In the genomic region with DNA sequence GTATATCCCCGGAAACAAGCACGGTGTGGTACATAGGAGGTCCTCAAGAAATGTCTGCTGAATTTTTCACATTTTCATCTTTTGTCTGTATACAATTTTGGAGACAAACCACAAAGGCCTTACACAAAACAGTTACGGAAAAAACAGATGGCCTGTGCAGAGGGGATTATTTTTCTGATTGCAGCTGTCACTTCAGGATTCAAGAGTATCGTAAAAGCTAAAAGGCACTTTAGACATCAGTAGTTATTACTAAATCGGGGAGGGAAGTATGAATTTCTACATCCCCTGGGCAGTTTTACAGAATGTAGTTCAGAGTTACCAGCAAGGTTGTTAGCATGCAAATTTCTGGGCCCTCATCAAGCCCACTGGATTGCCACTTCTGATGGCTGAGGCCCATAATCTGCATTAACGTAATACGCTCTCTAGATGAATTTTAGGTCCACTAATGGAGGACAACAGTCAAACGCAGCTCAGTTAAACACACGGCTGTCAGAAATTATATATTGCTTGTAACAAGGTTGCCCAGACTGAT, we compare ENCODE assay signal across 9 cellular contexts. TPM values are rescaled to one million over a fixed set of nuclear protein-coding genes. Genes with fewer than 3 reads are reported as not detected.
DNase-seq lines count a peak whose midpoint lies in the region; ATAC-seq and TF ChIP-seq lines count a peak whose summit lies in the region.
"Had no signal": no experiment of that assay in that cellular context is flagged by ENCODE, and none has a peak within 500 bp of the region (broad histone marks: within the 10 kb centered on the region; RNA-seq: fewer than 3 reads in every experiment).

No MANE protein-coding gene starts in this region.

- H3K9me3 Mint-ChIP-seq in CD4-positive, CD25-positive, alpha-beta regulatory T cell, result no peaks in the 10 kb centered on the region
- H3K9me3 Mint-ChIP-seq in IgD-negative memory B cell (no peaks in the 10 kb centered on the region), brain (no peaks in the 10 kb centered on the region), natural killer cell (no peaks in the 10 kb centered on the region)

- peak overlapping the region; percentile 67 for H3K27ac ChIP-seq in CD4-positive, CD25-positive, alpha-beta regulatory T cell (ENCODE audit: insufficient read depth, low read length, poor library complexity, severe bottlenecking)

- TF ChIP-seq CTCF in brain (conservative IDR thresholded peaks at IDR 0.05), result no peak
- TF ChIP-seq CTCF in natural killer cell (IDR thresholded peaks at IDR 0.05), result no peak

- DNase-seq in CD4-positive, CD25-positive, alpha-beta regulatory T cell, result no peak
- DNase-seq in natural killer cell, result no peak
- DNase-seq in sciatic nerve (ENCODE audit: low spot score), result no peak
- DNase-seq in NCI-H226, result no peak
- no peak for DNase-seq in anterior cingulate cortex (lab: John Stamatoyannopoulos, UW)
- DNase-seq: GOT3 had no signal

- no peaks in the 10 kb centered on the region for H3K27me3 Mint-ChIP-seq in CD4-positive, CD25-positive, alpha-beta regulatory T cell
- no peaks in the 10 kb centered on the region for H3K27me3 Mint-ChIP-seq in IgD-negative memory B cell
- H3K27me3 Mint-ChIP-seq in brain, result peaks cover 5% of the 10 kb centered on the region
- no peaks in the 10 kb centered on the region for H3K27me3 Mint-ChIP-seq in natural killer cell (ENCODE audit: low read depth in 2 of 2)

- ATAC-seq in CD4-positive, CD25-positive, alpha-beta regulatory T cell (ENCODE audit: low read depth in 2 of 2), result no peak
- ATAC-seq in natural killer cell, result no peak
- ATAC-seq in sciatic nerve, result no peak
- no peak for ATAC-seq in activated CD4-positive, CD25-positive, alpha-beta regulatory T cell treated with anti-CD3 and anti-CD28 coated beads, Interleukin-2, amount 50 U/mL, for 24 hours

- peak overlapping the region; percentile 27 to 98 (median 35) for H3K27ac Mint-ChIP-seq in CD4-positive, CD25-positive, alpha-beta regulatory T cell
- H3K27ac Mint-ChIP-seq in IgD-negative memory B cell, result peak overlapping the region; percentile 61 to 96 (median 67)
- H3K27ac Mint-ChIP-seq in brain, result peak overlapping the region in 4 of 5 experiments; percentile 52 to 93 (median 68)
- peak overlapping the region; percentile 74 to 83 for H3K27ac Mint-ChIP-seq in natural killer cell

- H3K36me3 ChIP-seq in CD4-positive, CD25-positive, alpha-beta regulatory T cell (ENCODE audit: control insufficient read depth, insufficient read depth, low read length), result peaks cover 9% of the 10 kb centered on the region

- H3K4me3 Mint-ChIP-seq in CD4-positive, CD25-positive, alpha-beta regulatory T cell, result peak overlapping the region; percentile 90 to 96 (median 94)
- H3K4me3 Mint-ChIP-seq in IgD-negative memory B cell (peak overlapping the region; percentile 81 to 98 (median 94)), brain (peak overlapping the region; percentile 86 to 94 (median 90)), natural killer cell (peak overlapping the region; percentile 47)

- H3K4me1 ChIP-seq in CD4-positive, CD25-positive, alpha-beta regulatory T cell (ENCODE audit: control insufficient read depth, insufficient read depth, low read length, poor library complexity, severe bottlenecking), result peaks cover 32% of the 10 kb centered on the region

- intact Hi-C loops in natural killer cell (cut with micrococcal nuclease) (no loop called here), sciatic nerve (cut with DNase I) (no loop called here)

- H3K36me3 Mint-ChIP-seq in CD4-positive, CD25-positive, alpha-beta regulatory T cell, result peaks cover 12% of the 10 kb centered on the region
- H3K36me3 Mint-ChIP-seq in IgD-negative memory B cell (peaks cover under 1% of the 10 kb centered on the region), brain (peaks cover 8% of the 10 kb centered on the region), natural killer cell (no peaks in the 10 kb centered on the region)

- H3K4me3 ChIP-seq in CD4-positive, CD25-positive, alpha-beta regulatory T cell (ENCODE audit: low read depth, low read length), result peak overlapping the region; percentile 78

- no peaks in the 10 kb centered on the region for H3K9me3 ChIP-seq in CD4-positive, CD25-positive, alpha-beta regulatory T cell (ENCODE audit: control insufficient read depth in 2 of 2, low read length in 2 of 2)

- no peaks in the 10 kb centered on the region for H3K27me3 ChIP-seq in CD4-positive, CD25-positive, alpha-beta regulatory T cell (ENCODE audit: control insufficient read depth, insufficient read depth, low read length)

- H3K4me1 Mint-ChIP-seq in CD4-positive, CD25-positive, alpha-beta regulatory T cell, result peaks cover 29 to 72% (median 53%) of the 10 kb centered on the region in 4 donors
- H3K4me1 Mint-ChIP-seq in IgD-negative memory B cell, result peaks cover 31 to 53% (median 52%) of the 10 kb centered on the region in 3 donors
- H3K4me1 Mint-ChIP-seq in brain, result peaks cover 47% of the 10 kb centered on the region
- peaks cover 26 to 36% of the 10 kb centered on the region in 2 donors for H3K4me1 Mint-ChIP-seq in natural killer cell

RNA-seq across cellular contexts. Expression of gene RIOX2, which starts 1.2 kb away (rescaled TPM):
- 21.8 TPM for total RNA-seq in CD4-positive, CD25-positive, alpha-beta regulatory T cell
- polyA plus RNA-seq in CD4-positive, CD25-positive, alpha-beta regulatory T cell, result 10 to 100 TPM; 26.0 to 32.2 (median 29.6) TPM
- polyA plus RNA-seq in IgD-negative memory B cell (28.8 TPM), brain (ENCODE audit: insufficient read depth, low read depth, low replicate concordance) (3.2 TPM)
- total RNA-seq in natural killer cell (10 to 100 TPM in 2 of 3 donors, 1 to 10 TPM in 1; 8.7 to 16.2 (median 13.5) TPM), sciatic nerve (36.0 TPM)
